ENCODE assay signal across 8 cellular contexts in genomic region chr19:29812080-29812880, GRCh38. TPM values are rescaled to one million over a fixed set of nuclear protein-coding genes. Genes with fewer than 3 reads are reported as not detected.
DNase-seq lines count a peak whose midpoint lies in the region; ATAC-seq and TF ChIP-seq lines count a peak whose summit lies in the region.

No MANE protein-coding gene starts in this region.

- peaks cover 0 to 2% (median 0%) of the 10 kb centered on the region in 3 donors for H3K36me3 Mint-ChIP-seq in CD8-positive, alpha-beta memory T cell

- WGBS in body of pancreas, 2 donors = 2 to 7% methylated on average over 12 to 50 of the region's 104 CpGs
- WGBS in lower leg skin, 2 donors = 1 to 6% methylated on average over 43 to 53 of the region's 104 CpGs
- 3 to 12% methylated on average over 36 of the region's 104 CpGs for WGBS in upper lobe of left lung, 2 donors

- no peaks in the 10 kb centered on the region for H3K9me3 Mint-ChIP-seq in CD8-positive, alpha-beta memory T cell

- H3K36me3 ChIP-seq in CD8-positive, alpha-beta memory T cell (ENCODE audit: insufficient read depth, low read length) = no peaks in the 10 kb centered on the region
- H3K36me3 ChIP-seq in body of pancreas (replicated peaks in 1 of 2; ENCODE audit: insufficient read depth in 1 of 2, low read depth in 2 of 2) (no peaks in the 10 kb centered on the region), upper lobe of left lung (no peaks in the 10 kb centered on the region)

- H3K4me3 Mint-ChIP-seq in CD8-positive, alpha-beta memory T cell = peak overlapping the region; percentile 87 to 97 (median 91)

- ATAC-seq in GM21390 (IDR thresholded peaks at IDR 0.05; ENCODE audit: unreplicated experiment) = peak; percentile 12
- ATAC-seq in body of pancreas = no peak
- ATAC-seq in upper lobe of left lung (ENCODE audit: low FRiP score in 2 of 2) = no peak

- H3K27me3 Mint-ChIP-seq in CD8-positive, alpha-beta memory T cell = no peaks in the 10 kb centered on the region

- no peaks in the 10 kb centered on the region for H3K9me3 ChIP-seq in CD8-positive, alpha-beta memory T cell (ENCODE audit: low read length)
- no peaks in the 10 kb centered on the region for H3K9me3 ChIP-seq in body of pancreas
- no peaks in the 10 kb centered on the region for H3K9me3 ChIP-seq in upper lobe of left lung

- TF ChIP-seq POLR2A in body of pancreas (IDR thresholded peaks at IDR 0.05) (no peak), lower leg skin (IDR thresholded peaks at IDR 0.05) (no peak), upper lobe of left lung (IDR thresholded peaks at IDR 0.05) (no peak)

- no peaks in the 10 kb centered on the region for H3K27me3 ChIP-seq in CD8-positive, alpha-beta memory T cell (ENCODE audit: insufficient read depth, low read length, poor library complexity, severe bottlenecking)
- H3K27me3 ChIP-seq in body of pancreas (no peaks in the 10 kb centered on the region), upper lobe of left lung (no peaks in the 10 kb centered on the region)

- H3K4me1 ChIP-seq in CD8-positive, alpha-beta memory T cell (ENCODE audit: insufficient read depth, low read length) = no peaks in the 10 kb centered on the region
- H3K4me1 ChIP-seq in body of pancreas (peaks cover 13% of the 10 kb centered on the region), upper lobe of left lung (peaks cover 5 to 23% (median 9%) of the 10 kb centered on the region in 4 donors)

- intact Hi-C loops in body of pancreas (cut with DNase I) (no loop called here), lower leg skin (cut with DNase I; ENCODE audit: low total_unique reads) (no loop called here)

- TF ChIP-seq EP300 in upper lobe of left lung (IDR thresholded peaks at IDR 0.05) = no peak

- CTCF ChIA-PET in CD8-positive, alpha-beta memory T cell (lab: Charles Lee) = no interaction called here

- no peak for TF ChIP-seq CTCF in body of pancreas (IDR thresholded peaks at IDR 0.05)
- TF ChIP-seq CTCF in lower leg skin (IDR thresholded peaks at IDR 0.05) = no peak
- TF ChIP-seq CTCF in upper lobe of left lung (IDR thresholded peaks at IDR 0.05) = no peak

- H3K27ac ChIP-seq in CD8-positive, alpha-beta memory T cell (ENCODE audit: low read depth, low read length) = no peak overlapping the region
- no peak overlapping the region for H3K27ac ChIP-seq in body of pancreas
- peak overlapping the region in 1 of 4 donors; percentile 49 for H3K27ac ChIP-seq in upper lobe of left lung

- H3K27ac Mint-ChIP-seq in CD8-positive, alpha-beta memory T cell = peak overlapping the region in 5 of 8 donors; percentile 39 to 84 (median 78)

- H3K4me1 Mint-ChIP-seq in CD8-positive, alpha-beta memory T cell = peaks cover 7 to 16% (median 12%) of the 10 kb centered on the region in 3 donors

- POLR2A ChIA-PET in CD8-positive, alpha-beta memory T cell (lab: Charles Lee) = no interaction called here

- no peak overlapping the region for H3K4me3 ChIP-seq in CD8-positive, alpha-beta memory T cell (ENCODE audit: low read length)
- H3K4me3 ChIP-seq in body of pancreas (no peak overlapping the region), lower leg skin (ENCODE audit: low read depth, poor library complexity, severe bottlenecking) (peak overlapping the region; percentile 20), upper lobe of left lung (peak overlapping the region; percentile 47 to 86 (median 65))

- peak in 3 of 5 donors; percentile 8 to 53 (median 13) for DNase-seq in CD8-positive, alpha-beta memory T cell
- DNase-seq in NAMALWA (ENCODE audit: low spot score) = peak; percentile 12
- peak in 3 of 4 donors; percentile 19 to 32 (median 21) for DNase-seq in body of pancreas
- DNase-seq in lower leg skin (ENCODE audit: low spot score in 2 of 2) = no peak
- peak in 1 of 2 donors; percentile 90 for DNase-seq in upper lobe of left lung
- no peak for DNase-seq in globus pallidus (ENCODE audit: low spot score)
- DNase-seq in RKO (ENCODE audit: low spot score) = no peak

RNA-seq across cellular contexts. Expression of gene CCNE1, which starts 0.5 kb away (rescaled TPM):
- total RNA-seq in CD8-positive, alpha-beta memory T cell = 10 to 100 TPM; 30.3 to 33.9 TPM
- polyA plus RNA-seq in CD8-positive, alpha-beta memory T cell = 1.3 TPM
- total RNA-seq in body of pancreas (not detected), lower leg skin (10 to 100 TPM in 3 of 4 donors, 1 to 10 TPM in 1; 9.1 to 15.6 (median 13.0) TPM), upper lobe of left lung (1 to 10 TPM in 2 of 6 donors, under 1 TPM in 3, not detected in 1; 0.46 to 1.5 (median 0.91) TPM)

Comparison
In these comparisons a context has a peak if more than half of its experiments do, and no peak if none do; other contexts are left out.
1. DNase-seq: peak in CD8-positive, alpha-beta memory T cell (3 of 5), NAMALWA (single experiment) and body of pancreas (3 of 4); none in lower leg skin (0 of 2), globus pallidus (single experiment) and RKO (single experiment).
2. H3K4me3 ChIP-seq: peak in lower leg skin (single experiment) and upper lobe of left lung (4 of 4); none in CD8-positive, alpha-beta memory T cell (single experiment) and body of pancreas (0 of 2).
3. RNA of gene CCNE1, which starts 0.5 kb away (total RNA-seq): 30.3 to 33.9 TPM in CD8-positive, alpha-beta memory T cell and 9.1 to 15.6 TPM in lower leg skin; 0.46 to 1.5 TPM in upper lobe of left lung and not detected in body of pancreas; every median in the first group is over 4 times any median in the second.